8 cellular contexts compared by ENCODE assay signal in the genomic region with DNA sequence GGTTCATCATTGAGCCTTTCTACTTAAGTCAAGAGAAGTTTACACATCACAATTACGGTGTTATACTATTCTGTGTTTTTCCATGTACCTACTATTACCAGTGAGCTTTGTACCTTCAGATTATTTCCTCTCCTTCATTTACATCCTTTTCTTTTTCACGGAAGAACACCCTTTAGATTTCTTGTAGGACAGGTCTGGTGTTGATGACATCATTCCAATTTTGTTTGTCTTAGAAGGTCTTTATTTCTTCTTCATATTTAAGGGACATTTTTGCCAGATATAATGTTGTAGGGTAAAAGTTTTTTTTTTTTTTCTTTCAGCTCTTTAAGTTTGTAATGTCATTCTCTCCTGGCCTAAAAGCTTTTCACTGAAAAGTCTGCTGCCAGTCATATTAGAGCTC.
"Had no signal": no experiment of that assay in that cellular context is flagged by ENCODE, and none has a peak within 500 bp of the region (broad histone marks: within the 10 kb centered on the region; RNA-seq: fewer than 3 reads in every experiment).

No MANE protein-coding gene starts in this region.

- FAIRE-seq: G401.6, GM12878, GM12891, GM12892, GM18507, GM19239 had no signal

- ATAC-seq: GM12878 had no signal

- DNase-seq: GDM1, GF-D8 had no signal

- H3K4me3 ChIP-seq: GM12878 had no signal
